8 cellular contexts compared by ENCODE assay signal in the genomic region with DNA sequence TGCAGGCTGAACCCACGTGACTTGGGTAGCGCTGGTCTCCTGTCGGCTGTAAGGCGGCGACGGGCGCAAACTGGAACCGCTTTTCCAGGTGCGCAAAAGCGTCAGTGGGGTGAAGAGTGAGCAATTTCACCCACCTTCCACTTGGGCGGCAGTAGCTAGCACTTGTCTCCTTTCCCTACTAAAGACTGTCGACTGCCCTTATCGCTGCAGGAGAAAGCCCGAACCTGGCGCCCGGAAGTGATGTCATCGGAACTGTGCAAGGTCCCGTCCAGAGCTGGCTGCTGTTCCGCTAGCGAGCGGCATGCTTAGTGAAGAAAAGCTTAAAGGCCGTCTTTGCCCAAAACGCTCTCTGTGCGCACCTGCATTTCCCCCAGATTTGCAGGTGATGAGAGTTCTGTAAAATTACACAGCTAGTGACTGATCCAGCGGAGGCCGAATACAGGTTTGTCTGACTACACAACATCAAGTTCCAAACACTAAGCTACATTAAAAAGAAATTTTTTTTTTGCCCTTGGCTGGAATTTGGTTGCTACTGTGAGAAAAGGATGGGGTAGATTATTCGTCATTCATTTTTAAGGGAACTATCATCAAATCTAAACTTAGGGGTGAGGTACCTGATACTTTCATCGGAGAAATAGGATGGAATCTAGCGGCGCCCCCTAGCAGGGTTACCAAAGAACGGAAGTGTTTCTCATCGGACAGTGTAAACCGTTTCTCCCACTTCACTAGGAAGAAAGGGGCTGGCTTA. TPM values are rescaled to one million over a fixed set of nuclear protein-coding genes. Genes with fewer than 3 reads are reported as not detected.
DNase-seq lines count a peak whose midpoint lies in the region; ATAC-seq and TF ChIP-seq lines count a peak whose summit lies in the region.

Gene OSGEPL1, minus strand, starts transcription at position 242 of the 748 bp plus-strand sequence. CDS start 1,152 bp downstream, outside the sequence.

- TF ChIP-seq CTCF in BJ (IDR thresholded peaks at IDR 0.05; ENCODE audit: insufficient read depth, low read depth, low read length), result peak; percentile 71
- TF ChIP-seq CTCF in colonic mucosa (IDR thresholded peaks at IDR 0.05), result no peak

- CTCF ChIA-PET in BJ (lab: Yijun Ruan, JAX), result interaction anchor here (0.7 to 1.5 kb wide), 17 partner anchors 9 to 326 kb away, joined by 3 to 10 read pairs (median 4); partner anchors contain the start of genes ORMDL1 and PMS1

- peak within 1 kb of the TSS; percentile 68 to 93 for H3K9ac ChIP-seq in colonic mucosa (ENCODE audit: low read depth in 2 of 2, low read length in 2 of 2)

- H3K27ac ChIP-seq in colonic mucosa (peak within 1 kb of the TSS; percentile 77), layer of hippocampus (ENCODE audit: low read depth, low read length) (peak within 1 kb of the TSS; percentile 83)

- intact Hi-C loops in colonic mucosa (cut with DNase I), result loop anchor here (5.0 kb wide), 1 partner anchor 95 kb away; no protein-coding TSS in a partner anchor

- peak; percentile 47 for DNase-seq in BJ (ENCODE audit: low read depth)
- peak; percentile 56 for DNase-seq in GM19238 (ENCODE audit: insufficient read length, low spot score)
- DNase-seq in NCI-H510A treated with DMSO at 0.1 percent for 48 hours (lab: John Stamatoyannopoulos, UW), result peak; percentile 95
- DNase-seq in activated CD4-positive, alpha-beta T cell treated with anti-CD3 and anti-CD28 coated beads for 48 hours, result peak; percentile 96
- DNase-seq in colonic mucosa, result peak; percentile 94
- DNase-seq in stimulated activated CD4-positive, alpha-beta T cell treated with anti-CD3 and anti-CD28 coated beads, Interleukin-1b, Interleukin-23, amount 100 ng/mL, for 4 hours (ENCODE audit: low read depth in 2 of 2), result peak; percentile 83 to 86

- H3K9me3 ChIP-seq in colonic mucosa, result no peaks in the 10 kb centered on the region

- H3K4me3 ChIP-seq in BJ (ENCODE audit: low read depth, low read length) (peak within 1 kb of the TSS; percentile 76), colonic mucosa (peak within 1 kb of the TSS; percentile 56)

- no peaks in the 10 kb centered on the region for H3K4me1 ChIP-seq in colonic mucosa

- no peaks in the 10 kb centered on the region; the same call in 1 of the 2 replicates for H3K36me3 ChIP-seq in BJ (ENCODE audit: control insufficient read depth, insufficient read depth, low read length)
- no peaks in the 10 kb centered on the region for H3K36me3 ChIP-seq in colonic mucosa

- peak; percentile 96 for ATAC-seq in HG03442 (IDR thresholded peaks at IDR 0.05; ENCODE audit: unreplicated experiment)

- POLR2A ChIA-PET in BJ (lab: Charles Lee), result interaction anchor here (0.6 kb wide), 1 partner anchor 143 kb away, joined by 8 read pairs; no protein-coding TSS in a partner anchor

- H3K27me3 ChIP-seq in BJ (ENCODE audit: control insufficient read depth, insufficient read depth, low read length) (no peaks in the 10 kb centered on the region), colonic mucosa (no peaks in the 10 kb centered on the region), layer of hippocampus (ENCODE audit: control insufficient read depth, insufficient read depth, low read length) (no peaks in the 10 kb centered on the region)

RNA-seq across cellular contexts. Expression of gene OSGEPL1, which starts in this region (rescaled TPM):
- polyA plus RNA-seq in BJ (2011; rRNA removed), result 3.2 and 5.3 TPM in 2 replicates
- 3.1 and 4.0 TPM in 2 replicates for polyA minus RNA-seq in BJ (2011; rRNA and poly(A)+ RNA removed)
- 1 to 10 TPM; 2.1 to 6.5 TPM for total RNA-seq in colonic mucosa

Comparison
In these comparisons a context has a peak if more than half of its experiments do, and no peak if none do; other contexts are left out.
1. Peak in every context shown above with its lines: DNase-seq, ATAC-seq, H3K4me3 ChIP-seq and H3K27ac ChIP-seq.